ENCODE assay signal across 8 cellular contexts in the genomic region with DNA sequence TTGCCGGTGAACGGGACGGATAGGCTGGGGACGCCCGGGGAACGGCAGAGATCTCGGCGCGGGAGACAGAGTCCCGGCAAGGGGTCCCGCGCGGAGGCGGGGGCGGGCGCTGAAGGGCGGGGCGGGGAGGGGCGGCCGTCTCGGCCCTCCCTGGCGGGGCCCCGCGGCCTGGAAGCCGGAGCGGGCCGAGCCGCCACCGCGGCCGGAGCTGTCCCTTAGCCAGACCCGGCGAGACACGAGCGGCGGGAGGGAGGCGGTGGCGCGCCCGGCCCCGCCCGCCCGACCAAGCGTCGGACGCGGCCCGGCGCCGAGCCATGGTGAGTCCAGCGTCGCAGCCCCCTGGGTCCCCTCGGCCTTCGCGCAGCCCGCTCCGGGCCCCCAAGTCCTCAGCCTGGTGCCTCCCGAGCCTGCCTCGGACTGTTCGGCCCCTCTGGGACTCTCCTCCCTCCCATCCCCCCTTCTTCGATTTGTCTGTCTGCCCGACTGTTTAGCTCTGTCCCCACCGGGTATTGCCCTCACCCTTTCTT. TPM values are rescaled to one million over a fixed set of nuclear protein-coding genes. Genes with fewer than 3 reads are reported as not detected.
DNase-seq lines count a peak whose midpoint lies in the region; ATAC-seq and TF ChIP-seq lines count a peak whose summit lies in the region.

A gene (plus strand): TSS at position 222 of the 527 bp plus-strand sequence. CDS start 93 bp downstream, at position 315.

- H3K36me3 ChIP-seq in neuronal stem cell (replicated peaks in 1 of 2; ENCODE audit: control insufficient read depth in 2 of 2, insufficient read depth in 2 of 2, low read length in 2 of 2) = peaks cover 18 to 30% of the 10 kb centered on the region in 2 donors

- H3K14ac ChIP-seq in neuronal stem cell (ENCODE audit: low read length) = peak within 1 kb of the TSS; percentile 10

- peak within 1 kb of the TSS; percentile 70 for H3K4me3 ChIP-seq in NB4 (ENCODE audit: low read depth, low read length)
- peak within 1 kb of the TSS; percentile 59 to 90 for H3K4me3 ChIP-seq in neuronal stem cell (ENCODE audit: low read length in 2 of 2)

- intact Hi-C loops in Right ventricle myocardium superior (cut with DNase I) = no loop called here

- H2AK5ac ChIP-seq in neuronal stem cell (ENCODE audit: low read depth, low read length) = peak within 1 kb of the TSS; percentile 93

- H3K27ac ChIP-seq in neuronal stem cell (replicated peaks; ENCODE audit: low read length) = peak within 1 kb of the TSS; percentile 94

- H3K9ac ChIP-seq in neuronal stem cell (ENCODE audit: low read depth, low read length, poor library complexity) = peak within 1 kb of the TSS; percentile 96

- H4K91ac ChIP-seq in neuronal stem cell (ENCODE audit: low read depth, low read length, poor library complexity) = peak within 1 kb of the TSS; percentile 93

- peaks cover 7% of the 10 kb centered on the region for H3K79me1 ChIP-seq in neuronal stem cell (ENCODE audit: low read depth, low read length)

- H3K18ac ChIP-seq in neuronal stem cell (ENCODE audit: low read length) = peak within 1 kb of the TSS; percentile 99

- DNase-seq in DMS53 (lab: John Stamatoyannopoulos, UW) (peak; percentile 57), DMS53 treated with DMSO at 0.1 percent for 48 hours (lab: John Stamatoyannopoulos, UW; ENCODE audit: unreplicated experiment) (no peak), NB4 (ENCODE audit: low read depth) (no peak), Right ventricle myocardium superior (peak; percentile 83), neuronal stem cell (ENCODE audit: low spot score) (no peak), GM19240 (ENCODE audit: insufficient read length, low spot score) (no peak)
- peak; percentile 40 for DNase-seq in activated naive CD8-positive, alpha-beta T cell treated with anti-CD3 and anti-CD28 coated beads, Interleukin-2, amount 10 ng/mL, durations not matched to agents 7 days and 5 days

- H3K27me3 ChIP-seq in neuronal stem cell (ENCODE audit: control insufficient read depth in 3 of 3, insufficient read depth in 3 of 3, low read depth in 1 of 3, low read length in 3 of 3) = no peaks in the 10 kb centered on the region

- ATAC-seq in activated naive CD8-positive, alpha-beta T cell treated with anti-CD3 and anti-CD28 coated beads, Interleukin-2, amount 10 ng/mL, durations not matched to agents 7 days and 5 days (ENCODE audit: low read depth) = no peak
- ATAC-seq in Right ventricle myocardium superior (ENCODE audit: poor library complexity) (peak; percentile 79), GM21515 (IDR thresholded peaks at IDR 0.05; ENCODE audit: unreplicated experiment) (no peak)

- peaks cover 27% of the 10 kb centered on the region for H3K4me1 Mint-ChIP-seq in activated naive CD8-positive, alpha-beta T cell treated with anti-CD3 and anti-CD28 coated beads, Interleukin-2, amount 10 ng/mL, durations not matched to agents 7 days and 5 days

- H3K4me1 ChIP-seq in neuronal stem cell (ENCODE audit: control insufficient read depth in 2 of 2, insufficient read depth in 1 of 2, low read depth in 1 of 2, low read length in 2 of 2) = peaks cover 9 to 14% of the 10 kb centered on the region in 2 donors

- peak within 1 kb of the TSS; percentile 99 for H2BK5ac ChIP-seq in neuronal stem cell (ENCODE audit: low read length)

- POLR2A ChIA-PET in activated naive CD8-positive, alpha-beta T cell treated with anti-CD3 and anti-CD28 coated beads, Interleukin-2, amount 10 ng/mL, durations not matched to agents 7 days and 5 days (lab: Charles Lee) = interaction anchor here (0.8 to 2.7 kb wide), 4 partner anchors 17 to 49 kb away, joined by 3 to 17 read pairs (median 10); no protein-coding TSS in a partner anchor

- peak within 1 kb of the TSS; percentile 96 for H3K4ac ChIP-seq in neuronal stem cell (ENCODE audit: low read length)

- H3K27me3 Mint-ChIP-seq in activated naive CD8-positive, alpha-beta T cell treated with anti-CD3 and anti-CD28 coated beads, Interleukin-2, amount 10 ng/mL, durations not matched to agents 7 days and 5 days = peaks cover 70% of the 10 kb centered on the region

- H3K9me3 Mint-ChIP-seq in activated naive CD8-positive, alpha-beta T cell treated with anti-CD3 and anti-CD28 coated beads, Interleukin-2, amount 10 ng/mL, durations not matched to agents 7 days and 5 days = no peaks in the 10 kb centered on the region

- H3K4me2 ChIP-seq in neuronal stem cell (ENCODE audit: insufficient read depth, low read length, poor library complexity, severe bottlenecking) = peak within 1 kb of the TSS; percentile 84

- no peak within 1 kb of the TSS for H4K8ac ChIP-seq in neuronal stem cell (ENCODE audit: low read depth, low read length)

- no peak for TF ChIP-seq CTCF in NB4 (IDR thresholded peaks at IDR 0.05; ENCODE audit: low read depth, low read length)

- H2BK120ac ChIP-seq in neuronal stem cell (ENCODE audit: low read depth, low read length) = peak within 1 kb of the TSS; percentile 95

- H2AFZ ChIP-seq in neuronal stem cell (ENCODE audit: low read length) = peak within 1 kb of the TSS; percentile 81

- no peaks in the 10 kb centered on the region for H3K9me3 ChIP-seq in neuronal stem cell (replicated peaks in 1 of 2; ENCODE audit: control insufficient read depth in 2 of 2, insufficient read depth in 1 of 2, low read depth in 1 of 2, low read length in 2 of 2)

- peak within 1 kb of the TSS; percentile 67 for H2BK12ac ChIP-seq in neuronal stem cell (ENCODE audit: low read length)

- peak within 1 kb of the TSS; percentile 79 for H3K4me3 Mint-ChIP-seq in activated naive CD8-positive, alpha-beta T cell treated with anti-CD3 and anti-CD28 coated beads, Interleukin-2, amount 10 ng/mL, durations not matched to agents 7 days and 5 days

- H3K27ac Mint-ChIP-seq in activated naive CD8-positive, alpha-beta T cell treated with anti-CD3 and anti-CD28 coated beads, Interleukin-2, amount 10 ng/mL, durations not matched to agents 7 days and 5 days = no peak within 1 kb of the TSS

- H2BK15ac ChIP-seq in neuronal stem cell (ENCODE audit: low read length) = peak within 1 kb of the TSS; percentile 96

- no peak for TF ChIP-seq POLR2A in NB4 (IDR thresholded peaks at IDR 0.05; ENCODE audit: extremely low read depth, insufficient read length)

- H3K36me3 Mint-ChIP-seq in activated naive CD8-positive, alpha-beta T cell treated with anti-CD3 and anti-CD28 coated beads, Interleukin-2, amount 10 ng/mL, durations not matched to agents 7 days and 5 days = no peaks in the 10 kb centered on the region

- no CpG with 5 or more reads among the region's 63 CpGs for WGBS in neuronal stem cell (ENCODE audit: extremely low coverage in 2 of 2, insufficient read length in 2 of 2, insufficient replicate concordance in 1 of 2), 2 donors

- peak within 1 kb of the TSS; percentile 50 for H3K23ac ChIP-seq in neuronal stem cell (ENCODE audit: low read depth, low read length, poor library complexity)

RNA-seq across cellular contexts. Expression of the gene that starts here (rescaled TPM):
- total RNA-seq in activated naive CD8-positive, alpha-beta T cell treated with anti-CD3 and anti-CD28 coated beads, Interleukin-2, amount 10 ng/mL, durations not matched to agents 7 days and 5 days = under 1 TPM; 0.20 to 0.28 TPM
- 21.2 TPM for total RNA-seq in Right ventricle myocardium superior
- polyA plus RNA-seq in neuronal stem cell (2013, experiment 1 of 2) = 34.7 TPM
- 34.1 TPM for polyA plus RNA-seq in neuronal stem cell (2013, experiment 2 of 2)

Comparison
In these comparisons a context has a peak if more than half of its experiments do, and no peak if none do; other contexts are left out.
1. RNA of the gene that starts here (total RNA-seq): 21.2 TPM in Right ventricle myocardium superior (single experiment); 0.20 to 0.28 TPM in activated naive CD8-positive, alpha-beta T cell treated with anti-CD3 and anti-CD28 coated beads, Interleukin-2, amount 10 ng/mL, durations not matched to agents 7 days and 5 days; every median in the first group is over 10 times any median in the second.
2. DNase-seq: peak in DMS53 (single experiment) and Right ventricle myocardium superior (single experiment); none in DMS53 treated with DMSO at 0.1 percent for 48 hours (single experiment), NB4 (single experiment), neuronal stem cell (single experiment) and GM19240 (single experiment).
3. Peak in DNase-seq in activated naive CD8-positive, alpha-beta T cell treated with anti-CD3 and anti-CD28 coated beads, Interleukin-2, amount 10 ng/mL, durations not matched to agents 7 days and 5 days; RNA of the gene not detected or under 1 TPM.